1 cellular context compared by ENCODE assay signal in the genomic region with DNA sequence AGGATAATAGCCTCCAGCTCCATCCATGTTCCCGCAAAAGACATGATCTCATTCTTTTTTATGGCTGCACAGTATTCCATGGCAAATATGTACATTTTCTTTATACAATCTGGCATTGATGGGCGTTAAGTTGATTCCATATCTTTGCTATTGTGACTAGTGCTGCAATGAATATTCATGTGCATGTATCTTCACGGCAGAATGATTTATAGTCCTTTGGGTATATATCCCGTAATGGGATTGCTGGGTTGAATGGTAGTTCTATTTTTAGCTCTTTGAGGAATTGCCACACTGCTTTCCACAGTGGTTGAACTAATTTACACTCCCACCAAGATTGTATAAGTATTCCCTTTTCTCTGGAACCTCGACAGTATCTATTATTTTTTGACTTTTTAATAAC.
TF ChIP-seq lines count a peak whose summit lies in the region.

No MANE protein-coding gene starts in this region.

TF ChIP-seq in K562, 482 proteins besides CTCF, POLR2A, EP300 and RAD21:
- TF ChIP-seq, protein P1, sequence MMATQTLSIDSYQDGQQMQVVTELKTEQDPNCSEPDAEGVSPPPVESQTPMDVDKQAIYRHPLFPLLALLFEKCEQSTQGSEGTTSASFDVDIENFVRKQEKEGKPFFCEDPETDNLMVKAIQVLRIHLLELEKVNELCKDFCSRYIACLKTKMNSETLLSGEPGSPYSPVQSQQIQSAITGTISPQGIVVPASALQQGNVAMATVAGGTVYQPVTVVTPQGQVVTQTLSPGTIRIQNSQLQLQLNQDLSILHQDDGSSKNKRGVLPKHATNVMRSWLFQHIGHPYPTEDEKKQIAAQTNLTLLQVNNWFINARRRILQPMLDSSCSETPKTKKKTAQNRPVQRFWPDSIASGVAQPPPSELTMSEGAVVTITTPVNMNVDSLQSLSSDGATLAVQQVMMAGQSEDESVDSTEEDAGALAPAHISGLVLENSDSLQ (IDR thresholded peaks at IDR 0.05) = 0 out of 2 replicates have a peak, but pooled peaks have one; percentile 41
- TF ChIP-seq MEF2D (tag; conservative IDR thresholded peaks at IDR 0.05; ENCODE audit: low read depth) (peak; percentile 70), MEIS2 (IDR thresholded peaks at IDR 0.05; ENCODE audit: partially characterized antibody) (peak; percentile 63)
